11 cellular contexts compared by ENCODE assay signal in genomic region chr11:128026596-128026995, GRCh38.
A peak's percentile ranks its signal among the peaks of the same experiment; 100 is the strongest.
DNase-seq lines count a peak whose midpoint lies in the region; ATAC-seq and TF ChIP-seq lines count a peak whose summit lies in the region.
"Had no signal": no experiment of that assay in that cellular context is flagged by ENCODE, and none has a peak within 500 bp of the region (broad histone marks: within the 10 kb centered on the region; RNA-seq: fewer than 3 reads in every experiment).

No MANE protein-coding gene starts in this region.

- POLR2A ChIA-PET in SK-N-SH (lab: Yijun Ruan, JAX), result no interaction called here

- no peak for TF ChIP-seq CTCF in SK-N-SH (IDR thresholded peaks at IDR 0.05)
- TF ChIP-seq CTCF in fibroblast of pulmonary artery (IDR thresholded peaks at IDR 0.05; ENCODE audit: low read length, missing control alignments), result no peak
- TF ChIP-seq CTCF in retinal pigment epithelial cell (conservative IDR thresholded peaks at IDR 0.05; ENCODE audit: low read depth, low read length), result no peak

- H3K27me3 ChIP-seq in SK-N-SH (ENCODE audit: insufficient read depth), result no peaks in the 10 kb centered on the region

- peaks cover 5 to 14% of the 10 kb centered on the region in 2 experiments; a peak in 2 of 4 replicates for H3K4me1 ChIP-seq in SK-N-SH (ENCODE audit: control insufficient read depth in 1 of 2, insufficient read depth in 2 of 2, low read depth in 1 of 2, low read length in 1 of 2)

- no peak overlapping the region for H3K4me3 ChIP-seq in SK-N-SH (ENCODE audit: low read depth in 2 of 2, low read length in 1 of 2)
- no peak overlapping the region for H3K4me3 ChIP-seq in fibroblast of pulmonary artery (replicated peaks; ENCODE audit: low read depth, low read length)
- no peak overlapping the region for H3K4me3 ChIP-seq in retinal pigment epithelial cell (ENCODE audit: low read length)

- no peaks in the 10 kb centered on the region for H3K9me3 ChIP-seq in SK-N-SH

- no peak for TF ChIP-seq RAD21 in SK-N-SH (IDR thresholded peaks at IDR 0.05; ENCODE audit: low read length)

- H3K4me2 ChIP-seq in SK-N-SH, result no peak overlapping the region; the same call in 1 of the 2 replicates

- peaks cover 20% of the 10 kb centered on the region for H3F3A ChIP-seq in SK-N-SH (replicated peaks; ENCODE audit: insufficient read depth)

- H3K27ac ChIP-seq in SK-N-SH (ENCODE audit: low read depth in 2 of 2, low read length in 1 of 2), result peak overlapping the region in 1 of 2 experiments; percentile 69; a peak in 2 of 4 replicates

- no peaks in the 10 kb centered on the region for H3K79me2 ChIP-seq in SK-N-SH (ENCODE audit: insufficient read depth)

- no peak for ATAC-seq in HG02678 (IDR thresholded peaks at IDR 0.05; ENCODE audit: unreplicated experiment)
- ATAC-seq: activated CD8-positive, alpha-beta T cell treated with anti-CD3 and anti-CD28 coated beads, Interleukin-2, amount 10 ng/mL, durations not matched to agents 7 days and 5 days had no signal

- CTCF ChIA-PET in SK-N-SH (lab: Yijun Ruan, JAX), result interaction anchor here (0.6 to 1.4 kb wide), 2 partner anchors 131 to 805 kb away, joined by 3 to 8 read pairs; no protein-coding TSS in a partner anchor

- no peaks in the 10 kb centered on the region for H3K9me2 ChIP-seq in SK-N-SH

- no peaks in the 10 kb centered on the region for H3K36me3 ChIP-seq in SK-N-SH (replicated peaks in 1 of 2; ENCODE audit: control insufficient read depth in 1 of 2, insufficient read depth in 2 of 2, low read length in 1 of 2)

- H4K20me1 ChIP-seq in SK-N-SH (ENCODE audit: insufficient read depth), result no peaks in the 10 kb centered on the region

- no peak overlapping the region for H2AFZ ChIP-seq in SK-N-SH (ENCODE audit: low read depth)

- WGBS in SK-N-SH (ENCODE audit: low lambda C conversion rate), result 6% methylated on average over 6 of the region's 6 CpGs

- peak; percentile 8 for DNase-seq in GOT3 (lab: John Stamatoyannopoulos, UW)
- no peak for DNase-seq in SK-N-SH
- peak; percentile 99 for DNase-seq in fibroblast of pulmonary artery (ENCODE audit: low read depth)
- peak; percentile 88 for DNase-seq in retinal pigment epithelial cell (ENCODE audit: low read depth)
- DNase-seq in putamen (ENCODE audit: low spot score), result no peak
- DNase-seq in NAMALWA (ENCODE audit: low spot score), result no peak
- DNase-seq in NCI-H146 (lab: John Stamatoyannopoulos, UW), result no peak
- DNase-seq: activated CD8-positive, alpha-beta T cell treated with anti-CD3 and anti-CD28 coated beads, Interleukin-2, amount 10 ng/mL, durations not matched to agents 7 days and 5 days; amygdala; NCI-H2227 treated with DMSO at 0.1 percent for 48 hours had no signal

- H3K9ac ChIP-seq in SK-N-SH, result peak overlapping the region; percentile 13; the same call in 1 of the 2 replicates

- peak in 1 of 2 experiments; percentile 88; a peak in 2 of 4 replicates for TF ChIP-seq EP300 in SK-N-SH (IDR thresholded peaks at IDR 0.05; ENCODE audit: borderline replicate concordance in 1 of 2, low read depth in 1 of 2, low read length in 1 of 2)

TF ChIP-seq in SK-N-SH, 30 proteins besides CTCF, POLR2A, EP300 and RAD21:
- TF ChIP-seq POLR2AphosphoS5 (IDR thresholded peaks at IDR 0.05; ENCODE audit: low read depth, low read length), result peak; percentile 32; the same call in 1 of the 2 replicates
- peak; percentile 82 for TF ChIP-seq MAX (IDR thresholded peaks at IDR 0.05; ENCODE audit: low read depth)
- TF ChIP-seq FOXM1 (IDR thresholded peaks at IDR 0.05; ENCODE audit: low read depth), result 0 out of 2 replicates have a peak, but pooled peaks have one; percentile 72
- 0 out of 2 replicates have a peak, but pooled peaks have one; percentile 20 for TF ChIP-seq YY1 (IDR thresholded peaks at IDR 0.05; ENCODE audit: low read depth)
- no peak for TF ChIP-seq TEAD4 (IDR thresholded peaks at IDR 0.05; ENCODE audit: borderline replicate concordance, insufficient read depth)
- no peak for TF ChIP-seq MEF2A (IDR thresholded peaks at IDR 0.05; ENCODE audit: borderline replicate concordance, low read depth)
- TF ChIP-seq JUND (IDR thresholded peaks at IDR 0.05), result peak; percentile 89
- no peak for TF ChIP-seq GABPA (IDR thresholded peaks at IDR 0.05; ENCODE audit: low read depth)
- 0 out of 2 replicates have a peak, but pooled peaks have one; percentile 36 for TF ChIP-seq USF1 (IDR thresholded peaks at IDR 0.05; ENCODE audit: borderline replicate concordance, low read depth)
- TF ChIP-seq NFIC (IDR thresholded peaks at IDR 0.05; ENCODE audit: borderline replicate concordance), result peak; percentile 69
- peak; percentile 31; the same call in 1 of the 2 replicates for TF ChIP-seq RXRA (IDR thresholded peaks at IDR 0.05; ENCODE audit: borderline replicate concordance, low read depth)
- peak; percentile 71 for TF ChIP-seq PBX3 (IDR thresholded peaks at IDR 0.05)
- TF ChIP-seq REST (IDR thresholded peaks at IDR 0.05; ENCODE audit: low read depth, low read length), result peak; percentile 22; the same call in 1 of the 2 replicates
- no peak for TF ChIP-seq SMC3 (IDR thresholded peaks at IDR 0.05; ENCODE audit: low read depth, low read length)
- TF ChIP-seq FOSL2 (IDR thresholded peaks at IDR 0.05; ENCODE audit: borderline replicate concordance, low read depth), result peak; percentile 91
- TF ChIP-seq SIN3A (IDR thresholded peaks at IDR 0.05; ENCODE audit: borderline replicate concordance, low read depth, low read length), result 0 out of 2 replicates have a peak, but pooled peaks have one; percentile 48
- no peak for TF ChIP-seq ELF1 (IDR thresholded peaks at IDR 0.05)
- TF ChIP-seq TCF12 (IDR thresholded peaks at IDR 0.05), result peak; percentile 79

Comparison
In these comparisons a context has a peak if more than half of its experiments do, and no peak if none do; other contexts are left out.
1. DNase-seq: peak in GOT3 (single experiment), fibroblast of pulmonary artery (single experiment) and retinal pigment epithelial cell (single experiment); none in SK-N-SH (single experiment), putamen (single experiment), NAMALWA (single experiment) and NCI-H146 (single experiment).